1 cellular context compared by ENCODE assay signal in genomic region chr4:26687728-26688127, GRCh38.
TF ChIP-seq lines count a peak whose summit lies in the region.

No MANE protein-coding gene starts in this region.

TF ChIP-seq in HepG2, 621 proteins besides CTCF, POLR2A, EP300 and RAD21:
- TF ChIP-seq ZNF414 (CRISPR knock-in tag; IDR thresholded peaks at IDR 0.05) (no peak), ZNF460 (CRISPR knock-in tag; IDR thresholded peaks at IDR 0.05; ENCODE audit: borderline replicate concordance) (no peak), PHB2 (IDR thresholded peaks at IDR 0.05; ENCODE audit: partially characterized antibody) (no peak), ZNF891 (CRISPR knock-in tag; IDR thresholded peaks at IDR 0.05) (no peak), ZNF354B (CRISPR knock-in tag; IDR thresholded peaks at IDR 0.05) (no peak), MIER2 (CRISPR knock-in tag; IDR thresholded peaks at IDR 0.05) (no peak), ZNF280B (CRISPR knock-in tag; IDR thresholded peaks at IDR 0.05; ENCODE audit: borderline replicate concordance) (no peak), ZFP1 (CRISPR knock-in tag; IDR thresholded peaks at IDR 0.05) (no peak), ZBTB4 (CRISPR knock-in tag; IDR thresholded peaks at IDR 0.05; ENCODE audit: borderline replicate concordance) (no peak), BCL6 (CRISPR knock-in tag; IDR thresholded peaks at IDR 0.05) (no peak)
- TF ChIP-seq, protein P1, sequence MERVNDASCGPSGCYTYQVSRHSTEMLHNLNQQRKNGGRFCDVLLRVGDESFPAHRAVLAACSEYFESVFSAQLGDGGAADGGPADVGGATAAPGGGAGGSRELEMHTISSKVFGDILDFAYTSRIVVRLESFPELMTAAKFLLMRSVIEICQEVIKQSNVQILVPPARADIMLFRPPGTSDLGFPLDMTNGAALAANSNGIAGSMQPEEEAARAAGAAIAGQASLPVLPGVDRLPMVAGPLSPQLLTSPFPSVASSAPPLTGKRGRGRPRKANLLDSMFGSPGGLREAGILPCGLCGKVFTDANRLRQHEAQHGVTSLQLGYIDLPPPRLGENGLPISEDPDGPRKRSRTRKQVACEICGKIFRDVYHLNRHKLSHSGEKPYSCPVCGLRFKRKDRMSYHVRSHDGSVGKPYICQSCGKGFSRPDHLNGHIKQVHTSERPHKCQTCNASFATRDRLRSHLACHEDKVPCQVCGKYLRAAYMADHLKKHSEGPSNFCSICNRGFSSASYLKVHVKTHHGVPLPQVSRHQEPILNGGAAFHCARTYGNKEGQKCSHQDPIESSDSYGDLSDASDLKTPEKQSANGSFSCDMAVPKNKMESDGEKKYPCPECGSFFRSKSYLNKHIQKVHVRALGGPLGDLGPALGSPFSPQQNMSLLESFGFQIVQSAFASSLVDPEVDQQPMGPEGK (CRISPR knock-in tag; IDR thresholded peaks at IDR 0.05): no peak
- TF ChIP-seq, protein P2, sequence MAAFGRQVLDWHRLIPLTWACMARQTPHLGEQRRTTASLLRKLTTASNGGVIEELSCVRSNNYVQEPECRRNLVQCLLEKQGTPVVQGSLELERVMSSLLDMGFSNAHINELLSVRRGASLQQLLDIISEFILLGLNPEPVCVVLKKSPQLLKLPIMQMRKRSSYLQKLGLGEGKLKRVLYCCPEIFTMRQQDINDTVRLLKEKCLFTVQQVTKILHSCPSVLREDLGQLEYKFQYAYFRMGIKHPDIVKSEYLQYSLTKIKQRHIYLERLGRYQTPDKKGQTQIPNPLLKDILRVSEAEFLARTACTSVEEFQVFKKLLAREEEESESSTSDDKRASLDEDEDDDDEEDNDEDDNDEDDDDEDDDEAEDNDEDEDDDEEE (CRISPR knock-in tag; IDR thresholded peaks at IDR 0.05): no peak
